In the genomic region with DNA sequence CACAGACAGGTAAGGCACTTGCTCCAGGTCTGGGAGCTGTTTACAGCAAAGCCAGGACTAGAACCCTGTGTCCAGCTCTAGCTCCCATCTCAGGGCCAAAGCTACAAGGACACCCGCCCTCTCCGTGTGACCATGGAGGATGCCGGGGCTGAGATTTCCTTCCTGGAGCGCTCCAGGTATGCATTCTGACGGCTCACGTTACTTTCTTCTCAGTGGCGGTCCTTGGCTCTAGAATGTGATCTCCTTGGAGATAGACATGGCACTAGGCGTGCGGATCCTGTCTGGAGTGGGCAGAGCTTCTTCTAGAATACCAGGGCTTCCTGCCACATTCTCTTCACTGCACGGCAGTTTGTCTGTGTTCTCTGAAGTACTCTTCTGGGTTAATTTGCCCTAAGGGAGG, we compare ENCODE assay signal across 1 cellular context.
TF ChIP-seq lines count a peak whose summit lies in the region.

No MANE protein-coding gene starts in this region.

TF ChIP-seq in H1, 55 proteins besides CTCF, POLR2A, EP300 and RAD21:
- no peak for TF ChIP-seq RXRA (IDR thresholded peaks at IDR 0.05; ENCODE audit: insufficient read depth, low read depth, low read length)
- no peak for TF ChIP-seq TEAD4 (IDR thresholded peaks at IDR 0.05; ENCODE audit: low read depth, low read length)
- no peak for TF ChIP-seq SAP30 (IDR thresholded peaks at IDR 0.05; ENCODE audit: insufficient read depth, insufficient replicate concordance, low read length)
- no peak for TF ChIP-seq CBX5 (IDR thresholded peaks at IDR 0.05; ENCODE audit: low read depth, low read length)
- TF ChIP-seq, protein P1, sequence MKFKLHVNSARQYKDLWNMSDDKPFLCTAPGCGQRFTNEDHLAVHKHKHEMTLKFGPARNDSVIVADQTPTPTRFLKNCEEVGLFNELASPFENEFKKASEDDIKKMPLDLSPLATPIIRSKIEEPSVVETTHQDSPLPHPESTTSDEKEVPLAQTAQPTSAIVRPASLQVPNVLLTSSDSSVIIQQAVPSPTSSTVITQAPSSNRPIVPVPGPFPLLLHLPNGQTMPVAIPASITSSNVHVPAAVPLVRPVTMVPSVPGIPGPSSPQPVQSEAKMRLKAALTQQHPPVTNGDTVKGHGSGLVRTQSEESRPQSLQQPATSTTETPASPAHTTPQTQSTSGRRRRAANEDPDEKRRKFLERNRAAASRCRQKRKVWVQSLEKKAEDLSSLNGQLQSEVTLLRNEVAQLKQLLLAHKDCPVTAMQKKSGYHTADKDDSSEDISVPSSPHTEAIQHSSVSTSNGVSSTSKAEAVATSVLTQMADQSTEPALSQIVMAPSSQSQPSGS (IDR thresholded peaks at IDR 0.05; ENCODE audit: low read length), result no peak
- no peak for TF ChIP-seq CHD2 (IDR thresholded peaks at IDR 0.05; ENCODE audit: low read length)
- no peak for TF ChIP-seq ASH2L (IDR thresholded peaks at IDR 0.05; ENCODE audit: low read length)
- no peak for TF ChIP-seq SIRT6 (IDR thresholded peaks at IDR 0.05; ENCODE audit: low read length)
- TF ChIP-seq POU5F1 (IDR thresholded peaks at IDR 0.05; ENCODE audit: low read depth, low read length), result no peak
